18 cellular contexts compared by ENCODE assay signal in the genomic region with DNA sequence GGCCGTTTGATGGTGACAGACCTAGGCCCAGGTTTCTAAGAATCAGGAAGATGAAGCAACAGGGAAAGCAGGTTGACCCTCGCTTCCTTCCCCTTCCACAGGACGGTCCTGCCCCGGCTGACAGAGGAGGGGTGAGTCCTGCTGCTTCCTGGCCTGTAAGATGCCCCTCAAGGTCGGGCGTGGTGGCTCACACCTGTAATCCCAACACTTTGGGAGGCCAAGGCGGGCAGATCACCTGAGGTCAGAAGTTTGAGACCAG. TPM values are rescaled to one million over a fixed set of nuclear protein-coding genes. Genes with fewer than 3 reads are reported as not detected.
DNase-seq lines count a peak whose midpoint lies in the region; ATAC-seq and FAIRE-seq lines count a peak whose summit lies in the region.
"Had no signal": no experiment of that assay in that cellular context is flagged by ENCODE, and none has a peak within 500 bp of the region (broad histone marks: within the 10 kb centered on the region; RNA-seq: fewer than 3 reads in every experiment).

No MANE protein-coding gene starts in this region.

- H3K18ac ChIP-seq in neuronal stem cell (ENCODE audit: low read length): peak overlapping the region; percentile 15

- H3K36me3 ChIP-seq in neuronal stem cell (replicated peaks in 1 of 2; ENCODE audit: control insufficient read depth in 2 of 2, insufficient read depth in 2 of 2, low read length in 2 of 2): no peaks in the 10 kb centered on the region
- H3K36me3 ChIP-seq: BE2C had no signal

- H3K23ac ChIP-seq in neuronal stem cell (ENCODE audit: low read depth, low read length, poor library complexity): no peak overlapping the region

- no peak overlapping the region for H3K4me3 Mint-ChIP-seq in activated CD8-positive, alpha-beta T cell treated with anti-CD3 and anti-CD28 coated beads, Interleukin-2, amount 10 ng/mL, durations not matched to agents 7 days and 5 days
- H3K4me3 Mint-ChIP-seq: CD8-positive, alpha-beta T cell; GM23338; H9 had no signal

- no peak for ATAC-seq in activated CD8-positive, alpha-beta T cell treated with anti-CD3 and anti-CD28 coated beads, Interleukin-2, amount 10 ng/mL, durations not matched to agents 7 days and 5 days
- ATAC-seq in GM21367 (IDR thresholded peaks at IDR 0.05; ENCODE audit: unreplicated experiment): no peak
- ATAC-seq: CD8-positive, alpha-beta T cell; GM23338; HepG2 had no signal

- no peak overlapping the region for H3K9ac ChIP-seq in neuronal stem cell (ENCODE audit: low read depth, low read length, poor library complexity)
- H3K9ac ChIP-seq: KMS-11 had no signal

- WGBS in neuronal stem cell (ENCODE audit: extremely low coverage in 2 of 2, insufficient read length in 2 of 2, insufficient replicate concordance in 1 of 2), 2 donors: no CpG with 5 or more reads among the region's 7 CpGs

- POLR2A ChIA-PET in activated CD8-positive, alpha-beta T cell treated with anti-CD3 and anti-CD28 coated beads, Interleukin-2, amount 10 ng/mL, durations not matched to agents 7 days and 5 days (lab: Charles Lee): no interaction called here

- peaks cover 0 to 6% of the 10 kb centered on the region in 2 donors for H3K4me1 ChIP-seq in neuronal stem cell (ENCODE audit: control insufficient read depth in 2 of 2, insufficient read depth in 1 of 2, low read depth in 1 of 2, low read length in 2 of 2)
- H3K4me1 ChIP-seq: BE2C had no signal

- peaks cover 0 to 2% of the 10 kb centered on the region in 2 donors for H3K9me3 ChIP-seq in neuronal stem cell (replicated peaks in 1 of 2; ENCODE audit: control insufficient read depth in 2 of 2, insufficient read depth in 1 of 2, low read depth in 1 of 2, low read length in 2 of 2)
- H3K9me3 ChIP-seq: BE2C had no signal

- H3K4ac ChIP-seq in neuronal stem cell (ENCODE audit: low read length): no peak overlapping the region

- no peak overlapping the region for H2BK12ac ChIP-seq in neuronal stem cell (ENCODE audit: low read length)

- H2BK120ac ChIP-seq in neuronal stem cell (ENCODE audit: low read depth, low read length): no peak overlapping the region

- H3K27ac ChIP-seq in neuronal stem cell (replicated peaks; ENCODE audit: low read length): no peak overlapping the region
- H3K27ac ChIP-seq: C4-2B, KMS-11 had no signal

- peak overlapping the region; percentile 40 for H2BK15ac ChIP-seq in neuronal stem cell (ENCODE audit: low read length)

- CTCF ChIA-PET in activated CD8-positive, alpha-beta T cell treated with anti-CD3 and anti-CD28 coated beads, Interleukin-2, amount 10 ng/mL, durations not matched to agents 7 days and 5 days (lab: Charles Lee): no interaction called here

- H4K8ac ChIP-seq in neuronal stem cell (ENCODE audit: low read depth, low read length): no peak overlapping the region

- peak; percentile 4 for FAIRE-seq in HTR-8/SVneo (lab: Jason Lieb, UNC)
- FAIRE-seq: A204.1, D721Med, HepG2 had no signal

- no peaks in the 10 kb centered on the region for H3K4me1 Mint-ChIP-seq in activated CD8-positive, alpha-beta T cell treated with anti-CD3 and anti-CD28 coated beads, Interleukin-2, amount 10 ng/mL, durations not matched to agents 7 days and 5 days (ENCODE audit: low read depth)

- H3K4me2 ChIP-seq in neuronal stem cell (ENCODE audit: insufficient read depth, low read length, poor library complexity, severe bottlenecking): no peak overlapping the region
- H3K4me2 ChIP-seq: GM23338, KMS-11 had no signal

- H3K79me1 ChIP-seq in neuronal stem cell (ENCODE audit: low read depth, low read length): no peaks in the 10 kb centered on the region

- no peak overlapping the region for H2BK5ac ChIP-seq in neuronal stem cell (ENCODE audit: low read length)

- H3K27ac Mint-ChIP-seq in activated CD8-positive, alpha-beta T cell treated with anti-CD3 and anti-CD28 coated beads, Interleukin-2, amount 10 ng/mL, durations not matched to agents 7 days and 5 days: no peak overlapping the region
- H3K27ac Mint-ChIP-seq: CD8-positive, alpha-beta T cell had no signal

- peak overlapping the region; percentile 3 for H4K91ac ChIP-seq in neuronal stem cell (ENCODE audit: low read depth, low read length, poor library complexity)

- no peak overlapping the region for H3K14ac ChIP-seq in neuronal stem cell (ENCODE audit: low read length)

- DNase-seq in SKM-1 treated with dmso at 0.1 percent for 144 hours (lab: John Stamatoyannopoulos, UW; ENCODE audit: unreplicated experiment) (peak; percentile 33), SKM-1 (lab: John Stamatoyannopoulos, UW; ENCODE audit: unreplicated experiment) (no peak), HTR-8/SVneo (ENCODE audit: insufficient read length, low spot score) (no peak), neuronal stem cell (ENCODE audit: low spot score) (no peak), DMS114 treated with DMSO at 0.1 percent for 48 hours (lab: John Stamatoyannopoulos, UW; ENCODE audit: unreplicated experiment) (no peak)
- no peak for DNase-seq in activated CD8-positive, alpha-beta T cell treated with anti-CD3 and anti-CD28 coated beads, Interleukin-2, amount 10 ng/mL, durations not matched to agents 7 days and 5 days
- DNase-seq: BE2C; CD8-positive, alpha-beta T cell; COR-L47; H9 had no signal

- H3K4me3 ChIP-seq in neuronal stem cell (ENCODE audit: low read length in 2 of 2): no peak overlapping the region
- H3K4me3 ChIP-seq: GM23338 had no signal

- peak overlapping the region; percentile 13 for H2AK5ac ChIP-seq in neuronal stem cell (ENCODE audit: low read depth, low read length)

- no peaks in the 10 kb centered on the region for H3K36me3 Mint-ChIP-seq in activated CD8-positive, alpha-beta T cell treated with anti-CD3 and anti-CD28 coated beads, Interleukin-2, amount 10 ng/mL, durations not matched to agents 7 days and 5 days (ENCODE audit: low read depth)
- H3K36me3 Mint-ChIP-seq: CD8-positive, alpha-beta T cell had no signal

- H3K27me3 ChIP-seq in neuronal stem cell (ENCODE audit: control insufficient read depth in 3 of 3, insufficient read depth in 3 of 3, low read depth in 1 of 3, low read length in 3 of 3): peaks cover 0 to 9% (median 0%) of the 10 kb centered on the region in 3 experiments
- H3K27me3 ChIP-seq: BE2C had no signal

- no peaks in the 10 kb centered on the region for H3K9me3 Mint-ChIP-seq in activated CD8-positive, alpha-beta T cell treated with anti-CD3 and anti-CD28 coated beads, Interleukin-2, amount 10 ng/mL, durations not matched to agents 7 days and 5 days (ENCODE audit: insufficient read depth)
- H3K9me3 Mint-ChIP-seq: CD8-positive, alpha-beta T cell; GM23338; H9 had no signal

- H3K27me3 Mint-ChIP-seq in activated CD8-positive, alpha-beta T cell treated with anti-CD3 and anti-CD28 coated beads, Interleukin-2, amount 10 ng/mL, durations not matched to agents 7 days and 5 days (ENCODE audit: low read depth): peaks cover 12% of the 10 kb centered on the region

- no peak overlapping the region for H2AFZ ChIP-seq in neuronal stem cell (ENCODE audit: low read length)

RNA-seq across cellular contexts. Expression of a gene that starts 9.7 kb away (rescaled TPM):
- polyA plus RNA-seq in neuronal stem cell (2013, experiment 1 of 2): not detected
- not detected for polyA plus RNA-seq in neuronal stem cell (2013, experiment 2 of 2)
- not detected for total RNA-seq in activated CD8-positive, alpha-beta T cell treated with anti-CD3 and anti-CD28 coated beads, Interleukin-2, amount 10 ng/mL, durations not matched to agents 7 days and 5 days
- total RNA-seq: CD8-positive, alpha-beta T cell; GM23338; H9; HepG2; HT1080 had no signal
- polyA plus RNA-seq: GM23338, HepG2 had no signal

RNA-seq across cellular contexts. Expression of a gene that starts 33.7 kb away (rescaled TPM):
- 0.33 TPM for polyA plus RNA-seq in neuronal stem cell (2013, experiment 1 of 2)
- 0.21 TPM for polyA plus RNA-seq in neuronal stem cell (2013, experiment 2 of 2)
- total RNA-seq in activated CD8-positive, alpha-beta T cell treated with anti-CD3 and anti-CD28 coated beads, Interleukin-2, amount 10 ng/mL, durations not matched to agents 7 days and 5 days: not detected
- total RNA-seq: CD8-positive, alpha-beta T cell had no signal
- polyA plus RNA-seq: GM23338, HepG2 had no signal

RNA-seq across cellular contexts. Expression of a gene that starts 52.0 kb away (rescaled TPM):
- polyA plus RNA-seq in neuronal stem cell (2013, experiment 1 of 2): 0.04 TPM
- polyA plus RNA-seq in neuronal stem cell (2013, experiment 2 of 2): 0.03 TPM
- not detected for total RNA-seq in activated CD8-positive, alpha-beta T cell treated with anti-CD3 and anti-CD28 coated beads, Interleukin-2, amount 10 ng/mL, durations not matched to agents 7 days and 5 days
- total RNA-seq: CD8-positive, alpha-beta T cell; HT1080 had no signal
